15 cellular contexts compared by ENCODE assay signal in genomic region chr16:30004811-30005242, GRCh38. TPM values are rescaled to one million over a fixed set of nuclear protein-coding genes. Genes with fewer than 3 reads are reported as not detected.
DNase-seq lines count a peak whose midpoint lies in the region; TF ChIP-seq lines count a peak whose summit lies in the region.
"Had no signal": no experiment of that assay in that cellular context is flagged by ENCODE, and none has a peak within 500 bp of the region (broad histone marks: within the 10 kb centered on the region; RNA-seq: fewer than 3 reads in every experiment).

No MANE protein-coding gene starts in this region.

- no peak for TF ChIP-seq POLR2A in spleen (IDR thresholded peaks at IDR 0.05)

- H3K4me1 ChIP-seq in BE2C = peaks cover 3% of the 10 kb centered on the region; the same call in 1 of the 2 replicates
- H3K4me1 ChIP-seq in spleen = peaks cover 0 to 20% (median 13%) of the 10 kb centered on the region in 6 donors
- H3K4me1 ChIP-seq: Caco-2 had no signal

- H3K27ac ChIP-seq in spleen = no peak overlapping the region
- H3K27ac ChIP-seq: PC-9 had no signal

- H3K27me3 ChIP-seq in BE2C (no peaks in the 10 kb centered on the region), spleen (replicated peaks in 1 of 7) (peaks cover 0 to 18% (median 8%) of the 10 kb centered on the region in 7 donors)
- H3K27me3 ChIP-seq: MG63 had no signal

- intact Hi-C loops in spleen (cut with DNase I; ENCODE audit: low total_unique reads) = loop anchor here (5.0 kb wide), 2 partner anchors 43 to 308 kb away; partner anchors contain the start of gene TMEM219

- no peak for TF ChIP-seq CTCF in BE2C (IDR thresholded peaks at IDR 0.05; ENCODE audit: low read depth, low read length)
- no peak for TF ChIP-seq CTCF in spleen (IDR thresholded peaks at IDR 0.05 in 8 of 11, conservative IDR thresholded peaks at IDR 0.05 in 3 of 11)

- H3K36me3 ChIP-seq in BE2C = peaks cover 4% of the 10 kb centered on the region; the same call in 1 of the 2 replicates
- H3K36me3 ChIP-seq in spleen = peaks cover 0 to 65% (median 20%) of the 10 kb centered on the region in 6 donors

- DNase-seq in NCI-H1092 treated with DMSO at 0.1 percent for 48 hours (lab: John Stamatoyannopoulos, UW) (peak; percentile 73), NCI-H1092 (lab: John Stamatoyannopoulos, UW) (no peak), BE2C (peak; percentile 40), NCI-H128 (lab: John Stamatoyannopoulos, UW; ENCODE audit: unreplicated experiment) (peak; percentile 42), germinal center (ENCODE audit: low spot score) (peak; percentile 44), activated gamma-delta T cell (lab: John Stamatoyannopoulos, UW) (no peak), mucosa of gallbladder (ENCODE audit: low spot score) (no peak), spleen (no peak)
- DNase-seq: MG63, T1000 had no signal

- H3K9me3 ChIP-seq in BE2C (no peaks in the 10 kb centered on the region), spleen (no peaks in the 10 kb centered on the region)
- H3K9me3 ChIP-seq: Caco-2, MG63 had no signal

- no peak overlapping the region for H3K4me3 ChIP-seq in BE2C (ENCODE audit: low read depth, low read length)
- H3K4me3 ChIP-seq in spleen = no peak overlapping the region
- H3K4me3 ChIP-seq: MG63, PC-9 had no signal

- 25 to 44% (median 34%) methylated on average over 8 to 11 of the region's 11 CpGs for WGBS in spleen, 5 donors

RNA-seq across cellular contexts. Expression of gene DOC2A, which starts 6.0 kb away (rescaled TPM):
- 22.3 TPM for polyA plus RNA-seq in BE2C (2012; ENCODE audit: insufficient read depth, insufficient read length, low read depth)
- 18.8 TPM for total RNA-seq in mucosa of gallbladder
- 1 to 10 TPM in 6 of 7 donors, under 1 TPM in 1; 0.74 to 4.2 (median 2.5) TPM for total RNA-seq in spleen
- 1 to 10 TPM; 2.0 to 4.8 (median 2.3) TPM for polyA plus RNA-seq in spleen

RNA-seq across cellular contexts. Expression of gene INO80E, which starts 8.8 kb away (rescaled TPM):
- polyA plus RNA-seq in BE2C (2012; ENCODE audit: insufficient read depth, insufficient read length, low read depth) = 302 TPM
- total RNA-seq in mucosa of gallbladder (88.4 TPM), spleen (10 to 100 TPM; 62.6 to 89.5 (median 72.6) TPM)
- 10 to 100 TPM; 47.9 to 93.3 (median 57.1) TPM for polyA plus RNA-seq in spleen

RNA-seq across cellular contexts. Expression of gene HIRIP3, which starts 9.4 kb away (rescaled TPM):
- polyA plus RNA-seq in BE2C (2012; ENCODE audit: insufficient read depth, insufficient read length, low read depth) = 58.7 TPM
- 16.3 TPM for total RNA-seq in mucosa of gallbladder
- 10 to 100 TPM in 6 of 7 donors, 1 to 10 TPM in 1; 10.0 to 17.7 (median 13.4) TPM for total RNA-seq in spleen
- polyA plus RNA-seq in spleen = 10 to 100 TPM; 12.5 to 16.1 (median 15.5) TPM

RNA-seq across cellular contexts. Expression of gene C16orf92, which starts 18.2 kb away (rescaled TPM):
- 4.3 TPM for polyA plus RNA-seq in BE2C (2012; ENCODE audit: insufficient read depth, insufficient read length, low read depth)
- total RNA-seq in mucosa of gallbladder = not detected
- not detected for total RNA-seq in spleen
- not detected for polyA plus RNA-seq in spleen
- total RNA-seq: A172; activated CD8-positive, alpha-beta memory T cell treated with anti-CD3 and anti-CD28 coated beads, Interleukin-2, amount 10 ng/mL, durations not matched to agents 7 days and 5 days; Caco-2; PC-9; ureter had no signal

RNA-seq across cellular contexts. Expression of gene TLCD3B, which starts 26.2 kb away (rescaled TPM):
- 196 TPM for polyA plus RNA-seq in BE2C (2012; ENCODE audit: insufficient read depth, insufficient read length, low read depth)
- not detected for total RNA-seq in mucosa of gallbladder
- not detected for total RNA-seq in spleen
- under 1 TPM in 2 of 3 donors, not detected in 1; 0.09 to 0.10 TPM for polyA plus RNA-seq in spleen
- total RNA-seq: ureter had no signal

Comparison
In these comparisons a context has a peak if more than half of its experiments do, and no peak if none do; other contexts are left out.
1. DNase-seq: peak in NCI-H1092 treated with DMSO at 0.1 percent for 48 hours (single experiment), BE2C (single experiment), NCI-H128 (single experiment) and germinal center (single experiment); none in NCI-H1092 (single experiment), activated gamma-delta T cell (single experiment), mucosa of gallbladder (single experiment) and spleen (single experiment).